ENCODE assay signal across 22 cellular contexts in the genomic region with DNA sequence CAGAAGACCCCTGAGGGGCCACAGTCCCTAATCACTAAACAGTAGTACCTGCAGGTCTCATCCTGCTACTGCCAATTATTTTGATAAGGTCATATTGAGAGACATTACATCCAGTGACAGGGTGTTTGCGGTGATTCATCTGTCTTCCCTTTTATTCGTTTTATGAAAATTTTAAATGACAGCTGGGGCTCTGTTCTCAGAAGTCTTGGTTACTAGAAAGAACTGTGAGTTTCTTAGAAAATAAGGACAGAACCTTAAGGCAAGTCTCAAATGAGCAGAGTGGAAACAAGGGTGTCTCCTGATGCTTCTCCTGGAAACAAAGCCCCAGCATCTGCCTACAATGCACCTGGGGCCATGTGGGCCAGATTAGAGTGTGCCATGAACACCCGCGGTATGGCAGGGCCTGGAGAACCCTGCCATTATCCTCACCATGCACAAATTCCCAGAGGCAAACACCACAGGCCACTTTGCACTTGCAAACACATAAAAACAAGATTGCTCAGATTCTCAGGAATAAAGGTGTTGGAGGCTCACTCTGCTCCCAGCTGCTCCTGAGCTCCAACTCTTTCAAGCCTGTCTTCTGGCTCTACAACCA.
DNase-seq lines count a peak whose midpoint lies in the region; ATAC-seq and TF ChIP-seq lines count a peak whose summit lies in the region.
"Had no signal": no experiment of that assay in that cellular context is flagged by ENCODE, and none has a peak within 500 bp of the region (broad histone marks: within the 10 kb centered on the region; RNA-seq: fewer than 3 reads in every experiment).

No MANE protein-coding gene starts in this region.

- POLR2A ChIA-PET in activated CD8-positive, alpha-beta T cell treated with anti-CD3 and anti-CD28 coated beads for 36 hours (lab: Charles Lee), result no interaction called here
- POLR2A ChIA-PET in activated CD8-positive, alpha-beta T cell treated with anti-CD3 and anti-CD28 coated beads, Interleukin-2, amount 10 ng/mL, durations not matched to agents 7 days and 5 days (lab: Charles Lee), result no interaction called here

- H3K4me1 Mint-ChIP-seq in activated CD8-positive, alpha-beta T cell treated with anti-CD3 and anti-CD28 coated beads for 36 hours (ENCODE audit: low read depth), result peaks cover 2% of the 10 kb centered on the region
- H3K4me1 Mint-ChIP-seq in activated CD8-positive, alpha-beta T cell treated with anti-CD3 and anti-CD28 coated beads, Interleukin-2, amount 10 ng/mL, durations not matched to agents 7 days and 5 days (ENCODE audit: low read depth), result no peaks in the 10 kb centered on the region

- no peak overlapping the region for H3K4me3 Mint-ChIP-seq in activated CD8-positive, alpha-beta T cell treated with anti-CD3 and anti-CD28 coated beads for 36 hours
- no peak overlapping the region for H3K4me3 Mint-ChIP-seq in activated CD8-positive, alpha-beta T cell treated with anti-CD3 and anti-CD28 coated beads, Interleukin-2, amount 10 ng/mL, durations not matched to agents 7 days and 5 days

- H3K27ac Mint-ChIP-seq in activated CD8-positive, alpha-beta T cell treated with anti-CD3 and anti-CD28 coated beads for 36 hours, result no peak overlapping the region
- no peak overlapping the region for H3K27ac Mint-ChIP-seq in activated CD8-positive, alpha-beta T cell treated with anti-CD3 and anti-CD28 coated beads, Interleukin-2, amount 10 ng/mL, durations not matched to agents 7 days and 5 days

- peak; percentile 20 for ATAC-seq in activated CD8-positive, alpha-beta T cell treated with anti-CD3 and anti-CD28 coated beads for 36 hours
- ATAC-seq in activated CD8-positive, alpha-beta T cell treated with anti-CD3 and anti-CD28 coated beads, Interleukin-2, amount 10 ng/mL, durations not matched to agents 7 days and 5 days, result no peak
- ATAC-seq in HG03432 (IDR thresholded peaks at IDR 0.05; ENCODE audit: unreplicated experiment), result no peak

- peaks cover 2% of the 10 kb centered on the region for H3K27me3 Mint-ChIP-seq in activated CD8-positive, alpha-beta T cell treated with anti-CD3 and anti-CD28 coated beads for 36 hours
- H3K27me3 Mint-ChIP-seq in activated CD8-positive, alpha-beta T cell treated with anti-CD3 and anti-CD28 coated beads, Interleukin-2, amount 10 ng/mL, durations not matched to agents 7 days and 5 days (ENCODE audit: low read depth), result no peaks in the 10 kb centered on the region

- H3K36me3 Mint-ChIP-seq in activated CD8-positive, alpha-beta T cell treated with anti-CD3 and anti-CD28 coated beads for 36 hours (ENCODE audit: low read depth), result no peaks in the 10 kb centered on the region
- no peaks in the 10 kb centered on the region for H3K36me3 Mint-ChIP-seq in activated CD8-positive, alpha-beta T cell treated with anti-CD3 and anti-CD28 coated beads, Interleukin-2, amount 10 ng/mL, durations not matched to agents 7 days and 5 days (ENCODE audit: low read depth)

- CTCF ChIA-PET in activated CD8-positive, alpha-beta T cell treated with anti-CD3 and anti-CD28 coated beads for 36 hours (lab: Charles Lee), result no interaction called here
- CTCF ChIA-PET in activated CD8-positive, alpha-beta T cell treated with anti-CD3 and anti-CD28 coated beads, Interleukin-2, amount 10 ng/mL, durations not matched to agents 7 days and 5 days (lab: Charles Lee), result no interaction called here

- TF ChIP-seq CTCF in activated CD8-positive, alpha-beta T cell treated with anti-CD3 and anti-CD28 coated beads for 36 hours (IDR thresholded peaks at IDR 0.05), result no peak

- DNase-seq in activated CD8-positive, alpha-beta T cell treated with anti-CD3 and anti-CD28 coated beads for 36 hours, result no peak
- no peak for DNase-seq in activated CD8-positive, alpha-beta T cell treated with anti-CD3 and anti-CD28 coated beads, Interleukin-2, amount 10 ng/mL, durations not matched to agents 7 days and 5 days
- DNase-seq in D341Med (ENCODE audit: low spot score) (peak; percentile 20), ecto neural progenitor cell (ENCODE audit: low spot score) (peak; percentile 32), posterior vena cava (ENCODE audit: low spot score) (peak; percentile 30), NCI-H774 (lab: John Stamatoyannopoulos, UW) (no peak), foreskin melanocyte (no peak)
- DNase-seq: 8988T, ACHN, BE2C, HCEC 1CT, KG1, MM.1S, NCI-H1694 treated with DMSO at 0.1 percent for 48 hours, NCI-H2081, NCI-H2171, NCI-H226, NCI-H524, NCI-H82, RPMI8226, SHP77 had no signal

- intact Hi-C loops in activated CD8-positive, alpha-beta T cell treated with anti-CD3 and anti-CD28 coated beads for 36 hours (cut with micrococcal nuclease), result no loop called here
- intact Hi-C loops in posterior vena cava (cut with DNase I), result no loop called here

- no peaks in the 10 kb centered on the region for H3K9me3 Mint-ChIP-seq in activated CD8-positive, alpha-beta T cell treated with anti-CD3 and anti-CD28 coated beads for 36 hours
- H3K9me3 Mint-ChIP-seq in activated CD8-positive, alpha-beta T cell treated with anti-CD3 and anti-CD28 coated beads, Interleukin-2, amount 10 ng/mL, durations not matched to agents 7 days and 5 days (ENCODE audit: insufficient read depth), result no peaks in the 10 kb centered on the region

Comparison
In these comparisons a context has a peak if more than half of its experiments do, and no peak if none do; other contexts are left out.
1. DNase-seq: peak in D341Med (single experiment), ecto neural progenitor cell (single experiment) and posterior vena cava (single experiment); none in activated CD8-positive, alpha-beta T cell treated with anti-CD3 and anti-CD28 coated beads for 36 hours (single experiment), activated CD8-positive, alpha-beta T cell treated with anti-CD3 and anti-CD28 coated beads, Interleukin-2, amount 10 ng/mL, durations not matched to agents 7 days and 5 days (single experiment), NCI-H774 (single experiment) and foreskin melanocyte (single experiment).